ENCODE assay signal across 26 cellular contexts in the genomic region with DNA sequence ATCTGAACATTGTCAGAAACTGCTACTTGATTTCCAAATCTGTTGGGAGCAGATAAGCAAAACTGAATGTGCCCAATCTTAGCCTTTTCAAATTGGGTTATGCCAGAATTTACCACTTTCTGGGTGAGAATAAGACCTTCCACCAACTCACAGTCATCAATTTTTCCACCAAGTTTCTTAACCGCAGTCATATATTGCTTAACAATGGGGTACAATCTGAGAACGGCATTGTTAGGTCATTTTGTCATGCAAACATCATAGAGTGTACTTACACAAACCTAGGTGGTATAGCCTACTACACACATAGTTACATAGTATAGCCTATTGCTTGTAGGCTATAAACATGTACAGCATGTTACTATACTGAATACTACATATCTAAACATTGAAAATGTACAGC.
"Had no signal": no experiment of that assay in that cellular context is flagged by ENCODE, and none has a peak within 500 bp of the region (broad histone marks: within the 10 kb centered on the region; RNA-seq: fewer than 3 reads in every experiment).

No MANE protein-coding gene starts in this region.

- ATAC-seq: left colon; left lung; lower lobe of right lung; naive thymus-derived CD8-positive, alpha-beta T cell; pancreas; right cardiac atrium; stimulated activated effector memory CD8-positive, alpha-beta T cell treated with anti-CD3 and anti-CD28 coated beads, Interleukin-12 subunit alpha, Interleukin-12 subunit beta, amount 100 ng/mL, for 72 hours; stimulated activated naive CD8-positive, alpha-beta T cell treated with anti-CD3 and anti-CD28 coated beads, Interleukin-15, amount 100 ng/mL, for 72 hours had no signal

- H3K9me3 Mint-ChIP-seq: immature natural killer cell; naive thymus-derived CD8-positive, alpha-beta T cell; nephron; neural crest cell; stimulated activated effector memory CD8-positive, alpha-beta T cell treated with anti-CD3 and anti-CD28 coated beads, Interleukin-12 subunit alpha, Interleukin-12 subunit beta, amount 100 ng/mL, for 72 hours; stimulated activated naive CD8-positive, alpha-beta T cell treated with anti-CD3 and anti-CD28 coated beads, Interleukin-15, amount 100 ng/mL, for 72 hours; type B pancreatic cell had no signal

- H3K36me3 Mint-ChIP-seq: stimulated activated effector memory CD8-positive, alpha-beta T cell treated with anti-CD3 and anti-CD28 coated beads, Interleukin-12 subunit alpha, Interleukin-12 subunit beta, amount 100 ng/mL, for 72 hours; type B pancreatic cell had no signal

- DNase-seq: hippocampal formation; immature natural killer cell; kidney; left colon; left lung; lower lobe of right lung; mammary epithelial cell; mesenchymal stem cell; naive thymus-derived CD8-positive, alpha-beta T cell; nucleus accumbens; pancreas; posterior cingulate gyrus; retina; right cardiac atrium; sigmoid colon; small intestine; spleen; stimulated activated CD4-positive, alpha-beta T cell treated with anti-CD3 and anti-CD28 coated beads, Interleukin-4, amount 100 ng/mL, for 24 hours; stimulated activated naive CD4-positive, alpha-beta T cell; stimulated activated naive CD8-positive, alpha-beta T cell treated with anti-CD3 and anti-CD28 coated beads, Interleukin-15, amount 100 ng/mL, for 72 hours; substantia nigra; uterus had no signal

- H3K4me3 Mint-ChIP-seq: immature natural killer cell; naive thymus-derived CD8-positive, alpha-beta T cell; nephron; neural crest cell; stimulated activated effector memory CD8-positive, alpha-beta T cell treated with anti-CD3 and anti-CD28 coated beads, Interleukin-12 subunit alpha, Interleukin-12 subunit beta, amount 100 ng/mL, for 72 hours; stimulated activated naive CD8-positive, alpha-beta T cell treated with anti-CD3 and anti-CD28 coated beads, Interleukin-15, amount 100 ng/mL, for 72 hours; type B pancreatic cell had no signal

- H3K4me1 Mint-ChIP-seq: immature natural killer cell; nephron; neural crest cell; stimulated activated effector memory CD8-positive, alpha-beta T cell treated with anti-CD3 and anti-CD28 coated beads, Interleukin-12 subunit alpha, Interleukin-12 subunit beta, amount 100 ng/mL, for 72 hours; stimulated activated naive CD8-positive, alpha-beta T cell treated with anti-CD3 and anti-CD28 coated beads, Interleukin-15, amount 100 ng/mL, for 72 hours had no signal
